In genomic region chr7:78073470-78074382, GRCh38 we compare ENCODE assay signal across 1 cellular context.
TF ChIP-seq lines count a peak whose summit lies in the region.

No MANE protein-coding gene starts in this region.

TF ChIP-seq in K562, 482 proteins besides CTCF, POLR2A, EP300 and RAD21 (continued from another document):
- TF ChIP-seq ZBTB5 (IDR thresholded peaks at IDR 0.05) (no peak), KDM5B (IDR thresholded peaks at IDR 0.05; ENCODE audit: insufficient replicate concordance, low read depth, low read length) (no peak)
